In the genomic region with DNA sequence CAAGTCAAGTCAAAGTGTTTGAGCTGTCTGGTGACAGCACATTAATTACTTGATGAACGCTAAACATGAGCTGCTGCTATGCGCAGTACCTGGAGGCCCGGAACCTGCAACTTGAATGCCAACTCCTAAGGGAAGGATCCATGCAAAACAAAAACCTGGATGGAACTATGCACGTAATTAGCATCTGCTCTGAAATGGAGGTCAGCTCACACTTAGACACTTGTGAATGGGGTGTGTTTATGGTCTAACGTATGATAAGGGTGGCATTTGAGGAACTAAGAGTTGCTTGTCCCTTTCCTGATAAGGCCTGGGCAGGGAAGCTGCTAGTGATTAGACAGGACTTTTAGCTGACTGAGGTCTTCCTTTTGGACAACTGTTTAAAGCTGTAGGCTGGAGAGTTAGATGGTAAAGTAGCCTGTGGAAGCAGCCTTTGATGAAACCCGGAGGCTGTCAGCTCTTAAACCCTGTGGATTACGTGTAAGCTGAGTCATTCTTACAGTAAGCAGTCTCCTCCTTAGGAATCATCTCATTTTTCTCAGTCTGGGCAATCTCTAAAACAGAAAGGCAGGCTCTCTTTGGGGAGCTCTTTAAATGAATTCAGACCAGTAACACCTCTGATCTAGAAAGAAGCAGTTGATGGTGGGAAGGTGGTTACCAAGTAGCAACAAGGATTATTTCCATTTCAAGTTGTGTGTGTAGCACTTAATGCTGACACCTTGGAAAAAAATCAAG, we compare ENCODE assay signal across 1 cellular context.
A peak's percentile ranks its signal among the peaks of the same experiment; 100 is the strongest.
TF ChIP-seq lines count a peak whose summit lies in the region.

No MANE protein-coding gene starts in this region.

TF ChIP-seq in K562, 482 proteins besides CTCF, POLR2A, EP300 and RAD21 (continued from another document and continues in another):
- TF ChIP-seq, protein P1, sequence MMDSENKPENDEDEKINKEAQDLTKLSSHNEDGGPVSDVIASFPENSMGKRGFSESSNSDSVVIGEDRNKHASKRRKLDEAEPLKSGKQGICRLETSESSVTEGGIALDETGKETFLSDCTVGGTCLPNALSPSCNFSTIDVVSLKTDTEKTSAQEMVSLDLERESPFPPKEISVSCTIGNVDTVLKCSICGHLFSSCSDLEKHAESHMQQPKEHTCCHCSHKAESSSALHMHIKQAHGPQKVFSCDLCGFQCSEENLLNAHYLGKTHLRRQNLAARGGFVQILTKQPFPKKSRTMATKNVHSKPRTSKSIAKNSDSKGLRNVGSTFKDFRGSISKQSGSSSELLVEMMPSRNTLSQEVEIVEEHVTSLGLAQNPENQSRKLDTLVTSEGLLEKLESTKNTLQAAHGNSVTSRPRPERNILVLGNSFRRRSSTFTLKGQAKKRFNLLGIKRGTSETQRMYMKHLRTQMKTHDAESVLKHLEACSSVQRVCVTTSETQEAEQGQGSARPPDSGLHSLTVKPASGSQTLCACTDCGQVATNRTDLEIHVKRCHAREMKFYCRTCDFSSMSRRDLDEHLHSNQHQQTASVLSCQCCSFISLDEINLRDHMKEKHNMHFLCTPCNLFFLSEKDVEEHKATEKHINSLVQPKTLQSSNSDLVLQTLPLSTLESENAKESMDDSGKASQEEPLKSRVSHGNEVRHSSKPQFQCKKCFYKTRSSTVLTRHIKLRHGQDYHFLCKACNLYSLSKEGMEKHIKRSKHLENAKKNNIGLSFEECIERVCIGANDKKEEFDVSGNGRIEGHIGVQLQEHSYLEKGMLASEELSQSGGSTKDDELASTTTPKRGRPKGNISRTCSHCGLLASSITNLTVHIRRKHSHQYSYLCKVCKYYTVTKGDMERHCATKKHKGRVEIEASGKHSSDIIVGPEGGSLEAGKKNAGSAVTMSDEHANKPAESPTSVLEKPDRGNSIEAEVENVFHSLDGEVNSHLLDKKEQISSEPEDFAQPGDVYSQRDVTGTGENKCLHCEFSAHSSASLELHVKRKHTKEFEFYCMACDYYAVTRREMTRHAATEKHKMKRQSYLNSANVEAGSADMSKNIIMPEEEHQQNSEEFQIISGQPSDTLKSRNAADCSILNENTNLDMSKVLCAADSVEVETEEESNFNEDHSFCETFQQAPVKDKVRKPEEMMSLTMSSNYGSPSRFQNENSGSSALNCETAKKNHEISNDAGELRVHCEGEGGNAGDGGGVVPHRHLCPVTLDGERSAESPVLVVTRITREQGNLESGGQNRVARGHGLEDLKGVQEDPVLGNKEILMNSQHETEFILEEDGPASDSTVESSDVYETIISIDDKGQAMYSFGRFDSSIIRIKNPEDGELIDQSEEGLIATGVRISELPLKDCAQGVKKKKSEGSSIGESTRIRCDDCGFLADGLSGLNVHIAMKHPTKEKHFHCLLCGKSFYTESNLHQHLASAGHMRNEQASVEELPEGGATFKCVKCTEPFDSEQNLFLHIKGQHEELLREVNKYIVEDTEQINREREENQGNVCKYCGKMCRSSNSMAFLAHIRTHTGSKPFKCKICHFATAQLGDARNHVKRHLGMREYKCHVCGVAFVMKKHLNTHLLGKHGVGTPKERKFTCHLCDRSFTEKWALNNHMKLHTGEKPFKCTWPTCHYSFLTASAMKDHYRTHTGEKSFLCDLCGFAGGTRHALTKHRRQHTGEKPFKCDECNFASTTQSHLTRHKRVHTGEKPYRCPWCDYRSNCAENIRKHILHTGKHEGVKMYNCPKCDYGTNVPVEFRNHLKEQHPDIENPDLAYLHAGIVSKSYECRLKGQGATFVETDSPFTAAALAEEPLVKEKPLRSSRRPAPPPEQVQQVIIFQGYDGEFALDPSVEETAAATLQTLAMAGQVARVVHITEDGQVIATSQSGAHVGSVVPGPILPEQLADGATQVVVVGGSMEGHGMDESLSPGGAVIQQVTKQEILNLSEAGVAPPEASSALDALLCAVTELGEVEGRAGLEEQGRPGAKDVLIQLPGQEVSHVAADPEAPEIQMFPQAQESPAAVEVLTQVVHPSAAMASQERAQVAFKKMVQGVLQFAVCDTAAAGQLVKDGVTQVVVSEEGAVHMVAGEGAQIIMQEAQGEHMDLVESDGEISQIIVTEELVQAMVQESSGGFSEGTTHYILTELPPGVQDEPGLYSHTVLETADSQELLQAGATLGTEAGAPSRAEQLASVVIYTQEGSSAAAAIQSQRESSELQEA (IDR thresholded peaks at IDR 0.05; ENCODE audit: low read depth) = no peak
- TF ChIP-seq MBD2 (IDR thresholded peaks at IDR 0.05; ENCODE audit: borderline replicate concordance, low read depth) = peak; percentile 87
- TF ChIP-seq MTA3 (IDR thresholded peaks at IDR 0.05; ENCODE audit: borderline replicate concordance) = peak; percentile 94
- peak; percentile 82 for TF ChIP-seq ZNF239 (CRISPR knock-in tag; IDR thresholded peaks at IDR 0.05)
- TF ChIP-seq, protein P2, sequence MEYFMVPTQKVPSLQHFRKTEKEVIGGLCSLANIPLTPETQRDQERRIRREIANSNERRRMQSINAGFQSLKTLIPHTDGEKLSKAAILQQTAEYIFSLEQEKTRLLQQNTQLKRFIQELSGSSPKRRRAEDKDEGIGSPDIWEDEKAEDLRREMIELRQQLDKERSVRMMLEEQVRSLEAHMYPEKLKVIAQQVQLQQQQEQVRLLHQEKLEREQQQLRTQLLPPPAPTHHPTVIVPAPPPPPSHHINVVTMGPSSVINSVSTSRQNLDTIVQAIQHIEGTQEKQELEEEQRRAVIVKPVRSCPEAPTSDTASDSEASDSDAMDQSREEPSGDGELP (CRISPR knock-in tag; IDR thresholded peaks at IDR 0.05; ENCODE audit: borderline replicate concordance) = peak; percentile 34; the same call in 1 of the 2 replicates
- no peak for TF ChIP-seq CCAR2 (IDR thresholded peaks at IDR 0.05; ENCODE audit: low read depth, low read length)
- TF ChIP-seq ZKSCAN8 (CRISPR knock-in tag; IDR thresholded peaks at IDR 0.05) = peak; percentile 87; the same call in 1 of the 2 replicates
- TF ChIP-seq ZNF143 (CRISPR knock-in tag; IDR thresholded peaks at IDR 0.05) = no peak
- no peak for TF ChIP-seq ZSCAN29 (IDR thresholded peaks at IDR 0.05)
- TF ChIP-seq, protein P3, sequence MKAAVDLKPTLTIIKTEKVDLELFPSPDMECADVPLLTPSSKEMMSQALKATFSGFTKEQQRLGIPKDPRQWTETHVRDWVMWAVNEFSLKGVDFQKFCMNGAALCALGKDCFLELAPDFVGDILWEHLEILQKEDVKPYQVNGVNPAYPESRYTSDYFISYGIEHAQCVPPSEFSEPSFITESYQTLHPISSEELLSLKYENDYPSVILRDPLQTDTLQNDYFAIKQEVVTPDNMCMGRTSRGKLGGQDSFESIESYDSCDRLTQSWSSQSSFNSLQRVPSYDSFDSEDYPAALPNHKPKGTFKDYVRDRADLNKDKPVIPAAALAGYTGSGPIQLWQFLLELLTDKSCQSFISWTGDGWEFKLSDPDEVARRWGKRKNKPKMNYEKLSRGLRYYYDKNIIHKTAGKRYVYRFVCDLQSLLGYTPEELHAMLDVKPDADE (conservative IDR thresholded peaks at IDR 0.05; ENCODE audit: control insufficient read depth, low read depth, low read length) = peak; percentile 66; the same call in 1 of the 2 replicates
- no peak for TF ChIP-seq ZNF347 (CRISPR knock-in tag; IDR thresholded peaks at IDR 0.05; ENCODE audit: low read depth)
- peak; percentile 51; the same call in 1 of the 2 replicates for TF ChIP-seq HSF4 (CRISPR knock-in tag; IDR thresholded peaks at IDR 0.05; ENCODE audit: borderline replicate concordance)
- TF ChIP-seq SNIP1 (IDR thresholded peaks at IDR 0.05; ENCODE audit: low read depth) = no peak
- peak; percentile 45; the same call in 1 of the 2 replicates for TF ChIP-seq TCF7L2 (IDR thresholded peaks at IDR 0.05; ENCODE audit: low read depth, low read length)
- TF ChIP-seq MTA1 (IDR thresholded peaks at IDR 0.05; ENCODE audit: borderline replicate concordance) = peak; percentile 93
- TF ChIP-seq, protein P4, sequence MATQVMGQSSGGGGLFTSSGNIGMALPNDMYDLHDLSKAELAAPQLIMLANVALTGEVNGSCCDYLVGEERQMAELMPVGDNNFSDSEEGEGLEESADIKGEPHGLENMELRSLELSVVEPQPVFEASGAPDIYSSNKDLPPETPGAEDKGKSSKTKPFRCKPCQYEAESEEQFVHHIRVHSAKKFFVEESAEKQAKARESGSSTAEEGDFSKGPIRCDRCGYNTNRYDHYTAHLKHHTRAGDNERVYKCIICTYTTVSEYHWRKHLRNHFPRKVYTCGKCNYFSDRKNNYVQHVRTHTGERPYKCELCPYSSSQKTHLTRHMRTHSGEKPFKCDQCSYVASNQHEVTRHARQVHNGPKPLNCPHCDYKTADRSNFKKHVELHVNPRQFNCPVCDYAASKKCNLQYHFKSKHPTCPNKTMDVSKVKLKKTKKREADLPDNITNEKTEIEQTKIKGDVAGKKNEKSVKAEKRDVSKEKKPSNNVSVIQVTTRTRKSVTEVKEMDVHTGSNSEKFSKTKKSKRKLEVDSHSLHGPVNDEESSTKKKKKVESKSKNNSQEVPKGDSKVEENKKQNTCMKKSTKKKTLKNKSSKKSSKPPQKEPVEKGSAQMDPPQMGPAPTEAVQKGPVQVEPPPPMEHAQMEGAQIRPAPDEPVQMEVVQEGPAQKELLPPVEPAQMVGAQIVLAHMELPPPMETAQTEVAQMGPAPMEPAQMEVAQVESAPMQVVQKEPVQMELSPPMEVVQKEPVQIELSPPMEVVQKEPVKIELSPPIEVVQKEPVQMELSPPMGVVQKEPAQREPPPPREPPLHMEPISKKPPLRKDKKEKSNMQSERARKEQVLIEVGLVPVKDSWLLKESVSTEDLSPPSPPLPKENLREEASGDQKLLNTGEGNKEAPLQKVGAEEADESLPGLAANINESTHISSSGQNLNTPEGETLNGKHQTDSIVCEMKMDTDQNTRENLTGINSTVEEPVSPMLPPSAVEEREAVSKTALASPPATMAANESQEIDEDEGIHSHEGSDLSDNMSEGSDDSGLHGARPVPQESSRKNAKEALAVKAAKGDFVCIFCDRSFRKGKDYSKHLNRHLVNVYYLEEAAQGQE (CRISPR knock-in tag; IDR thresholded peaks at IDR 0.05; ENCODE audit: low read depth) = no peak
- no peak for TF ChIP-seq NFYB (IDR thresholded peaks at IDR 0.05; ENCODE audit: extremely low read depth, insufficient read length)
- TF ChIP-seq CC2D1A (IDR thresholded peaks at IDR 0.05) = peak; percentile 96
- TF ChIP-seq, protein P5, sequence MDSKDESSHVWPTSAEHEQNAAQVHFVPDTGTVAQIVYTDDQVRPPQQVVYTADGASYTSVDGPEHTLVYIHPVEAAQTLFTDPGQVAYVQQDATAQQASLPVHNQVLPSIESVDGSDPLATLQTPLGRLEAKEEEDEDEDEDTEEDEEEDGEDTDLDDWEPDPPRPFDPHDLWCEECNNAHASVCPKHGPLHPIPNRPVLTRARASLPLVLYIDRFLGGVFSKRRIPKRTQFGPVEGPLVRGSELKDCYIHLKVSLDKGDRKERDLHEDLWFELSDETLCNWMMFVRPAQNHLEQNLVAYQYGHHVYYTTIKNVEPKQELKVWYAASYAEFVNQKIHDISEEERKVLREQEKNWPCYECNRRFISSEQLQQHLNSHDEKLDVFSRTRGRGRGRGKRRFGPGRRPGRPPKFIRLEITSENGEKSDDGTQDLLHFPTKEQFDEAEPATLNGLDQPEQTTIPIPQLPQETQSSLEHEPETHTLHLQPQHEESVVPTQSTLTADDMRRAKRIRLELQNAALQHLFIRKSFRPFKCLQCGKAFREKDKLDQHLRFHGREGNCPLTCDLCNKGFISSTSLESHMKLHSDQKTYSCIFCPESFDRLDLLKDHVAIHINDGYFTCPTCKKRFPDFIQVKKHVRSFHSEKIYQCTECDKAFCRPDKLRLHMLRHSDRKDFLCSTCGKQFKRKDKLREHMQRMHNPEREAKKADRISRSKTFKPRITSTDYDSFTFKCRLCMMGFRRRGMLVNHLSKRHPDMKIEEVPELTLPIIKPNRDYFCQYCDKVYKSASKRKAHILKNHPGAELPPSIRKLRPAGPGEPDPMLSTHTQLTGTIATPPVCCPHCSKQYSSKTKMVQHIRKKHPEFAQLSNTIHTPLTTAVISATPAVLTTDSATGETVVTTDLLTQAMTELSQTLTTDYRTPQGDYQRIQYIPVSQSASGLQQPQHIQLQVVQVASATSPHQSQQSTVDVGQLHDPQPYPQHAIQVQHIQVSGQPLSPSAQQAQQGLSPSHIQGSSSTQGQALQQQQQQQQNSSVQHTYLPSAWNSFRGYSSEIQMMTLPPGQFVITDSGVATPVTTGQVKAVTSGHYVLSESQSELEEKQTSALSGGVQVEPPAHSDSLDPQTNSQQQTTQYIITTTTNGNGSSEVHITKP (IDR thresholded peaks at IDR 0.05; ENCODE audit: partially characterized antibody) = no peak
- TF ChIP-seq ZNF12 (CRISPR knock-in tag; IDR thresholded peaks at IDR 0.05) = no peak
- peak; percentile 99 for TF ChIP-seq CBFA2T3 (IDR thresholded peaks at IDR 0.05)
- no peak for TF ChIP-seq PCBP1 (IDR thresholded peaks at IDR 0.05; ENCODE audit: low read depth, low read length, poor library complexity, severe bottlenecking)
- TF ChIP-seq ELF4 (CRISPR knock-in tag; IDR thresholded peaks at IDR 0.05) = no peak
- no peak for TF ChIP-seq PHF8 (IDR thresholded peaks at IDR 0.05; ENCODE audit: borderline replicate concordance, low read length)
- TF ChIP-seq ZNF766 (CRISPR knock-in tag; conservative IDR thresholded peaks at IDR 0.05) = peak; percentile 93
- no peak for TF ChIP-seq MED1 (CRISPR knock-in tag; IDR thresholded peaks at IDR 0.05; ENCODE audit: borderline replicate concordance)
- TF ChIP-seq GATA2 (CRISPR knock-in tag; IDR thresholded peaks at IDR 0.05) = peak; percentile 97
- TF ChIP-seq IRF2 (CRISPR knock-in tag; IDR thresholded peaks at IDR 0.05) = no peak
- TF ChIP-seq ELF1 (tag; IDR thresholded peaks at IDR 0.05) = no peak; the same call in 1 of the 2 replicates
- peak; percentile 85 for TF ChIP-seq NEUROD1 (IDR thresholded peaks at IDR 0.05; ENCODE audit: borderline replicate concordance, low read depth, low read length, partially characterized antibody)
- TF ChIP-seq CREBBP (IDR thresholded peaks at IDR 0.05; ENCODE audit: low read depth, low read length) = no peak
- TF ChIP-seq PRPF4 (IDR thresholded peaks at IDR 0.05; ENCODE audit: insufficient read depth, low read depth, low read length, poor library complexity, severe bottlenecking) = no peak
- no peak for TF ChIP-seq KLF13 (tag; IDR thresholded peaks at IDR 0.05; ENCODE audit: borderline replicate concordance, low read depth)
- TF ChIP-seq NR2C2 (CRISPR knock-in tag; IDR thresholded peaks at IDR 0.05) = no peak
- peak; percentile 66 for TF ChIP-seq NR2C2 (tag; IDR thresholded peaks at IDR 0.05)
- TF ChIP-seq U2AF2 (optimal IDR thresholded peaks at IDR 0.05; ENCODE audit: low read depth, low read length) = no peak
- no peak for TF ChIP-seq IRF1 (CRISPR knock-in tag; IDR thresholded peaks at IDR 0.05; ENCODE audit: borderline replicate concordance)
- peak; percentile 89 to 98; a peak in 3 of 4 replicates for TF ChIP-seq RCOR1 (IDR thresholded peaks at IDR 0.05; ENCODE audit: borderline replicate concordance in 1 of 2, low read depth in 2 of 2, low read length in 2 of 2)
- TF ChIP-seq LEF1 (IDR thresholded peaks at IDR 0.05) = peak; percentile 93
